2 cellular contexts compared by ENCODE assay signal in the genomic region with DNA sequence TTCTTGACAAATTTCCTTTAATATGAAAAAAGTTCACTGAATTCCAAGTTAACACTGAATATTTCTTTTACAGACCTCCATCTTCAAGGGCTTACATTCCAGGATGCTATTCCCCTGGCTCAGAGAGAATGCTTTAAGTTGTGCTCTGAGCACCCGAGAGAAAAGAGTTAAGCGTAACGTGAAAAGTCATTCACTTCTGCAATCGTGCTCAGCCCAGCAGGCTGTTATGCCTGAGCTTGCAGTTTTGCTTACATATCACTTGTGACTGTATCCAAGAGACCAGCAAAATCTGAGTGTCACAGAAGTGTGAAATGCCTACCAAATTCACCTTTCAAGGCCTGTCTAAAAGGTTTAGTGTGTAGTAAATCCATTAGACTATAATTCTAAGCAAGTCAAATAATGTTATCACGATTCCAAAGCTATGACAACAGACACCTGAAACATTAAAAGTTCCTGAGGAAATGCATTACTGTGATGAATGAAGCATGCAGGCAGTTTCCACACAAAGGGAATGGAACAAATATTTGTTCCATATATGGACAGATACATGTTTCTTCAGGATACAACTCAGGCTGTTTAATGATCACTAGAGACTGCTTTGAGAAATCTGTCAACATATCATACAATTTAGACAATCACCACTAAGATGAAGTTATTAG.
TF ChIP-seq lines count a peak whose summit lies in the region.

No MANE protein-coding gene starts in this region.

TF ChIP-seq in IMR-90, 13 proteins besides CTCF, POLR2A, EP300 and RAD21:
- TF ChIP-seq RCOR1 (IDR thresholded peaks at IDR 0.05; ENCODE audit: insufficient replicate concordance, low read length): no peak
- no peak for TF ChIP-seq CEBPB (IDR thresholded peaks at IDR 0.05; ENCODE audit: low read depth, low read length)
- no peak for TF ChIP-seq CHD1 (IDR thresholded peaks at IDR 0.05; ENCODE audit: low read depth, low read length)
- TF ChIP-seq MAFK (IDR thresholded peaks at IDR 0.05; ENCODE audit: low read depth, low read length): peak; percentile 89
- no peak for TF ChIP-seq BHLHE40 (IDR thresholded peaks at IDR 0.05; ENCODE audit: low read depth, low read length)
- TF ChIP-seq FOS (IDR thresholded peaks at IDR 0.05; ENCODE audit: low read depth, low read length): no peak
- no peak for TF ChIP-seq RFX5 (IDR thresholded peaks at IDR 0.05; ENCODE audit: low read depth, low read length)
- TF ChIP-seq, protein P1, sequence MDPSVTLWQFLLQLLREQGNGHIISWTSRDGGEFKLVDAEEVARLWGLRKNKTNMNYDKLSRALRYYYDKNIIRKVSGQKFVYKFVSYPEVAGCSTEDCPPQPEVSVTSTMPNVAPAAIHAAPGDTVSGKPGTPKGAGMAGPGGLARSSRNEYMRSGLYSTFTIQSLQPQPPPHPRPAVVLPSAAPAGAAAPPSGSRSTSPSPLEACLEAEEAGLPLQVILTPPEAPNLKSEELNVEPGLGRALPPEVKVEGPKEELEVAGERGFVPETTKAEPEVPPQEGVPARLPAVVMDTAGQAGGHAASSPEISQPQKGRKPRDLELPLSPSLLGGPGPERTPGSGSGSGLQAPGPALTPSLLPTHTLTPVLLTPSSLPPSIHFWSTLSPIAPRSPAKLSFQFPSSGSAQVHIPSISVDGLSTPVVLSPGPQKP (IDR thresholded peaks at IDR 0.05; ENCODE audit: borderline replicate concordance, low read depth, low read length): no peak
- TF ChIP-seq MXI1 (IDR thresholded peaks at IDR 0.05; ENCODE audit: borderline replicate concordance, low read depth, low read length): peak; percentile 18; the same call in 1 of the 2 replicates
TF ChIP-seq in IMR-90: peak in this region for 2.

TF ChIP-seq in HepG2, 621 proteins besides CTCF, POLR2A, EP300 and RAD21:
- TF ChIP-seq, protein P2, sequence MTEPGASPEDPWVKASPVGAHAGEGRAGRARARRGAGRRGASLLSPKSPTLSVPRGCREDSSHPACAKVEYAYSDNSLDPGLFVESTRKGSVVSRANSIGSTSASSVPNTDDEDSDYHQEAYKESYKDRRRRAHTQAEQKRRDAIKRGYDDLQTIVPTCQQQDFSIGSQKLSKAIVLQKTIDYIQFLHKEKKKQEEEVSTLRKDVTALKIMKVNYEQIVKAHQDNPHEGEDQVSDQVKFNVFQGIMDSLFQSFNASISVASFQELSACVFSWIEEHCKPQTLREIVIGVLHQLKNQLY (CRISPR knock-in tag; IDR thresholded peaks at IDR 0.05): no peak
- TF ChIP-seq HDAC1 (CRISPR knock-in tag; IDR thresholded peaks at IDR 0.05): no peak
- no peak for TF ChIP-seq CHCHD3 (CRISPR knock-in tag; IDR thresholded peaks at IDR 0.05)
- TF ChIP-seq FOSL2 (CRISPR knock-in tag; IDR thresholded peaks at IDR 0.05): no peak
- TF ChIP-seq MAFF (IDR thresholded peaks at IDR 0.05; ENCODE audit: low read depth, low read length): peak; percentile 73
- no peak for TF ChIP-seq ZSCAN30 (CRISPR knock-in tag; IDR thresholded peaks at IDR 0.05)
- no peak for TF ChIP-seq ZNF749 (CRISPR knock-in tag; IDR thresholded peaks at IDR 0.05; ENCODE audit: borderline replicate concordance)
- TF ChIP-seq MAFK (conservative IDR thresholded peaks at IDR 0.05 in 1 of 2, IDR thresholded peaks at IDR 0.05 in 1 of 2; ENCODE audit: low read length in 2 of 2): peak; percentile 71 to 77
- no peak for TF ChIP-seq POLR2AphosphoS2 (IDR thresholded peaks at IDR 0.05; ENCODE audit: low read depth, low read length)
- TF ChIP-seq REPIN1 (CRISPR knock-in tag; IDR thresholded peaks at IDR 0.05; ENCODE audit: borderline replicate concordance, low read depth): no peak
- TF ChIP-seq, protein P3, sequence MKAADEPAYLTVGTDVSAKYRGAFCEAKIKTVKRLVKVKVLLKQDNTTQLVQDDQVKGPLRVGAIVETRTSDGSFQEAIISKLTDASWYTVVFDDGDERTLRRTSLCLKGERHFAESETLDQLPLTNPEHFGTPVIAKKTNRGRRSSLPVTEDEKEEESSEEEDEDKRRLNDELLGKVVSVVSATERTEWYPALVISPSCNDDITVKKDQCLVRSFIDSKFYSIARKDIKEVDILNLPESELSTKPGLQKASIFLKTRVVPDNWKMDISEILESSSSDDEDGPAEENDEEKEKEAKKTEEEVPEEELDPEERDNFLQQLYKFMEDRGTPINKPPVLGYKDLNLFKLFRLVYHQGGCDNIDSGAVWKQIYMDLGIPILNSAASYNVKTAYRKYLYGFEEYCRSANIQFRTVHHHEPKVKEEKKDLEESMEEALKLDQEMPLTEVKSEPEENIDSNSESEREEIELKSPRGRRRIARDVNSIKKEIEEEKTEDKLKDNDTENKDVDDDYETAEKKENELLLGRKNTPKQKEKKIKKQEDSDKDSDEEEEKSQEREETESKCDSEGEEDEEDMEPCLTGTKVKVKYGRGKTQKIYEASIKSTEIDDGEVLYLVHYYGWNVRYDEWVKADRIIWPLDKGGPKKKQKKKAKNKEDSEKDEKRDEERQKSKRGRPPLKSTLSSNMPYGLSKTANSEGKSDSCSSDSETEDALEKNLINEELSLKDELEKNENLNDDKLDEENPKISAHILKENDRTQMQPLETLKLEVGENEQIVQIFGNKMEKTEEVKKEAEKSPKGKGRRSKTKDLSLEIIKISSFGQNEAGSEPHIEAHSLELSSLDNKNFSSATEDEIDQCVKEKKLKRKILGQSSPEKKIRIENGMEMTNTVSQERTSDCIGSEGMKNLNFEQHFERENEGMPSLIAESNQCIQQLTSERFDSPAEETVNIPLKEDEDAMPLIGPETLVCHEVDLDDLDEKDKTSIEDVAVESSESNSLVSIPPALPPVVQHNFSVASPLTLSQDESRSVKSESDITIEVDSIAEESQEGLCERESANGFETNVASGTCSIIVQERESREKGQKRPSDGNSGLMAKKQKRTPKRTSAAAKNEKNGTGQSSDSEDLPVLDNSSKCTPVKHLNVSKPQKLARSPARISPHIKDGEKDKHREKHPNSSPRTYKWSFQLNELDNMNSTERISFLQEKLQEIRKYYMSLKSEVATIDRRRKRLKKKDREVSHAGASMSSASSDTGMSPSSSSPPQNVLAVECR (CRISPR knock-in tag; IDR thresholded peaks at IDR 0.05; ENCODE audit: borderline replicate concordance): no peak
